In genomic region chr2:172233947-172234715, GRCh38 we compare ENCODE assay signal across 8 cellular contexts.
DNase-seq lines count a peak whose midpoint lies in the region; TF ChIP-seq lines count a peak whose summit lies in the region.

No MANE protein-coding gene starts in this region.

- POLR2A ChIA-PET in AG04450 (lab: Yijun Ruan, JAX), result no interaction called here

- H3K27me3 Mint-ChIP-seq in HFFc6 (ENCODE audit: insufficient read depth), result no peaks in the 10 kb centered on the region
- H3K27me3 Mint-ChIP-seq in nephron (ENCODE audit: low read depth), result peaks cover 67% of the 10 kb centered on the region

- H3K27ac Mint-ChIP-seq in HFFc6 (no peak overlapping the region), nephron (peak overlapping the region in 2 of 3 experiments; percentile 1 to 96)

- CTCF ChIA-PET in AG04450 (lab: Charles Lee), result no interaction called here

- no peak for DNase-seq in AG04450 (ENCODE audit: low read depth, low spot score)
- no peak for DNase-seq in HFFc6
- DNase-seq in coronary artery (ENCODE audit: low spot score), result no peak
- no peak for DNase-seq in SIG-M5 (lab: John Stamatoyannopoulos, UW)
- no peak for DNase-seq in NCI-H524 (lab: John Stamatoyannopoulos, UW)
- no peak for DNase-seq in HCEC 1CT
- no peak for DNase-seq in D341Med (ENCODE audit: low spot score)

- H3K4me1 Mint-ChIP-seq in HFFc6 (ENCODE audit: low read depth), result peaks cover 55% of the 10 kb centered on the region
- peaks cover 54% of the 10 kb centered on the region for H3K4me1 Mint-ChIP-seq in nephron

- H3K36me3 Mint-ChIP-seq in HFFc6 (ENCODE audit: low read depth) (no peaks in the 10 kb centered on the region), nephron (ENCODE audit: low read depth) (no peaks in the 10 kb centered on the region)

- H3K9me3 ChIP-seq in AG04450 (ENCODE audit: control insufficient read depth, insufficient read depth, low read length), result no peaks in the 10 kb centered on the region; the same call in 1 of the 2 replicates

- H3K9me3 Mint-ChIP-seq in HFFc6 (no peaks in the 10 kb centered on the region), nephron (no peaks in the 10 kb centered on the region)

- H3K27me3 ChIP-seq in AG04450 (ENCODE audit: control insufficient read depth, insufficient read depth, low read length), result peaks cover 2% of the 10 kb centered on the region

- no peak overlapping the region for H3K4me3 ChIP-seq in AG04450 (ENCODE audit: low read depth, low read length)
- peak overlapping the region; percentile 70 for H3K4me3 ChIP-seq in coronary artery

- TF ChIP-seq CTCF in AG04450 (IDR thresholded peaks at IDR 0.05; ENCODE audit: low read depth, low read length), result no peak
- no peak for TF ChIP-seq CTCF in HFFc6 (IDR thresholded peaks at IDR 0.05)
- TF ChIP-seq CTCF in coronary artery (IDR thresholded peaks at IDR 0.05), result no peak
- no peak for TF ChIP-seq CTCF in nephron (IDR thresholded peaks at IDR 0.05; ENCODE audit: unreplicated experiment in 3 of 3)

- H3K4me3 Mint-ChIP-seq in HFFc6 (peak overlapping the region; percentile 86), nephron (peak overlapping the region; percentile 71 to 80 (median 78))

- H3K27ac ChIP-seq in AG04450 (ENCODE audit: low read depth, low read length) (peak overlapping the region; percentile 21), coronary artery (no peak overlapping the region)
